Comparison of ENCODE assay signal across 26 cellular contexts in genomic region chr3:155046935-155047334, GRCh38. TPM values are rescaled to one million over a fixed set of nuclear protein-coding genes. Genes with fewer than 3 reads are reported as not detected.
"Had no signal": no experiment of that assay in that cellular context is flagged by ENCODE, and none has a peak within 500 bp of the region (broad histone marks: within the 10 kb centered on the region; RNA-seq: fewer than 3 reads in every experiment).

No MANE protein-coding gene starts in this region.

- H3K27ac ChIP-seq: coronary artery, gastroesophageal sphincter, left ventricle myocardium inferior, lower lobe of right lung, neural progenitor cell, ovary, testis, tibial nerve, upper lobe of right lung, vagina had no signal

- H3K27me3 ChIP-seq: gastroesophageal sphincter, neural progenitor cell, ovary, testis, tibial nerve, upper lobe of right lung, vagina had no signal

- DNase-seq: effector CD4-positive, alpha-beta T cell; endodermal cell; glutamatergic neuron; kidney; left cardiac atrium; left ventricle myocardium inferior; lower lobe of right lung; mesenchymal stem cell; midbrain; nucleus accumbens; ovary; right cardiac atrium; stimulated activated CD4-positive, alpha-beta T cell treated with anti-CD3 and anti-CD28 coated beads, Interleukin-2, amount 100 ng/mL, for 24 hours; stimulated activated CD4-positive, alpha-beta T cell treated with anti-CD3 and anti-CD28 coated beads, Interleukin-4, amount 100 ng/mL, for 4 hours; stimulated activated naive B cell treated with anti-CD40 and anti-IgM and Interleukin-4, amounts not matched to agents 10 μg/mL and 1 μg/mL and 100 μg/mL, for 72 hours; stimulated activated naive CD8-positive, alpha-beta T cell treated with anti-CD3 and anti-CD28 coated beads, Interleukin-15, amount 100 ng/mL, for 72 hours; testis; upper lobe of right lung had no signal

- H3K27ac Mint-ChIP-seq: endodermal cell; natural killer cell treated with Interleukin-12 subunit alpha and Interleukin-12 subunit beta and Interleukin-15 and Interleukin-18, amount 100 ng/mL, for 72 hours; neural progenitor cell; progenitor cell of endocrine pancreas; stimulated activated naive B cell treated with anti-CD40 and anti-IgM and Interleukin-4, amounts not matched to agents 10 μg/mL and 1 μg/mL and 100 μg/mL, for 72 hours; stimulated activated naive CD8-positive, alpha-beta T cell treated with anti-CD3 and anti-CD28 coated beads, Interleukin-15, amount 100 ng/mL, for 72 hours had no signal

- H3K4me3 Mint-ChIP-seq: endodermal cell; natural killer cell treated with Interleukin-12 subunit alpha and Interleukin-12 subunit beta and Interleukin-15 and Interleukin-18, amount 100 ng/mL, for 72 hours; neural progenitor cell; stimulated activated naive B cell treated with anti-CD40 and anti-IgM and Interleukin-4, amounts not matched to agents 10 μg/mL and 1 μg/mL and 100 μg/mL, for 72 hours; stimulated activated naive CD8-positive, alpha-beta T cell treated with anti-CD3 and anti-CD28 coated beads, Interleukin-15, amount 100 ng/mL, for 72 hours had no signal

- H3K36me3 Mint-ChIP-seq: natural killer cell treated with Interleukin-12 subunit alpha and Interleukin-12 subunit beta and Interleukin-15 and Interleukin-18, amount 100 ng/mL, for 72 hours; neural progenitor cell had no signal

- H3K4me1 Mint-ChIP-seq: endodermal cell; neural progenitor cell; stimulated activated naive CD8-positive, alpha-beta T cell treated with anti-CD3 and anti-CD28 coated beads, Interleukin-15, amount 100 ng/mL, for 72 hours had no signal

- H3K27me3 Mint-ChIP-seq: natural killer cell treated with Interleukin-12 subunit alpha and Interleukin-12 subunit beta and Interleukin-15 and Interleukin-18, amount 100 ng/mL, for 72 hours; progenitor cell of endocrine pancreas; stimulated activated naive B cell treated with anti-CD40 and anti-IgM and Interleukin-4, amounts not matched to agents 10 μg/mL and 1 μg/mL and 100 μg/mL, for 72 hours; stimulated activated naive CD8-positive, alpha-beta T cell treated with anti-CD3 and anti-CD28 coated beads, Interleukin-15, amount 100 ng/mL, for 72 hours had no signal

- H3K4me1 ChIP-seq: gastroesophageal sphincter, left ventricle myocardium inferior, lower lobe of right lung, neural progenitor cell, testis, tibial nerve, upper lobe of right lung, vagina had no signal

- ATAC-seq: esophagus mucosa; gastroesophageal sphincter; left cardiac atrium; lower lobe of right lung; natural killer cell treated with Interleukin-12 subunit alpha and Interleukin-12 subunit beta and Interleukin-15 and Interleukin-18, amount 100 ng/mL, for 72 hours; right cardiac atrium; stimulated activated naive B cell treated with anti-CD40 and anti-IgM and Interleukin-4, amounts not matched to agents 10 μg/mL and 1 μg/mL and 100 μg/mL, for 72 hours; stimulated activated naive CD8-positive, alpha-beta T cell treated with anti-CD3 and anti-CD28 coated beads, Interleukin-15, amount 100 ng/mL, for 72 hours; upper lobe of right lung had no signal

- H3K36me3 ChIP-seq: gastroesophageal sphincter, left ventricle myocardium inferior, lower lobe of right lung, neural progenitor cell, ovary, tibial nerve, upper lobe of right lung, vagina had no signal

- H3K9me3 ChIP-seq: lower lobe of right lung, ovary, testis, upper lobe of right lung, vagina had no signal

- H3K4me3 ChIP-seq: coronary artery, gastroesophageal sphincter, left ventricle myocardium inferior, lower lobe of right lung, neural progenitor cell, ovary, testis, tibial nerve, upper lobe of right lung, vagina had no signal

- H2AFZ ChIP-seq: neural progenitor cell had no signal

- H3K4me2 ChIP-seq: neural progenitor cell had no signal

RNA-seq across cellular contexts. Expression of gene MME, which starts 33.2 kb away (rescaled TPM):
- total RNA-seq: natural killer cell treated with Interleukin-12 subunit alpha and Interleukin-12 subunit beta and Interleukin-15 and Interleukin-18, amount 100 ng/mL, for 72 hours had no signal
